1 cellular context compared by ENCODE assay signal in the genomic region with DNA sequence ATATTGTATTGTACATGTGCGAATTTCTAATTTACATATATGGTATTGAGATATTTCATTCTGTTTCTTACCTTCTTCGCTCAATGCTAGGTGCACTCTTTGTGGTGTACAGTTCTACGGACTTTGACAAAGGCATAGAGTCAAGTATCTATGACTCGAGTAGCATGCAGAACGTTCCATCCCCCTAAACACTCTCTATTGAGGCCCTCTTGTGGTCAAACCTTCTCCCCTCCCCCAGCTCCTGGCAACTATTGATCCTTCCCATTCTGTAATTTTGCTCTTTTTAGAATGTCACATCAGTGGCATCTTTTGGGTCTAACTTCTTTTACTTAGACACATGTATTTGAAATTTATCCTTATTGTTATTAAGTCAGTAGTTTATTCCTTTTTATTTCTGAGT.
TF ChIP-seq lines count a peak whose summit lies in the region.

No MANE protein-coding gene starts in this region.

TF ChIP-seq in K562, 482 proteins besides CTCF, POLR2A, EP300 and RAD21:
- TF ChIP-seq GABPA (tag; conservative IDR thresholded peaks at IDR 0.05; ENCODE audit: low read depth) (no peak), HIVEP1 (CRISPR knock-in tag; IDR thresholded peaks at IDR 0.05) (no peak), ZC3H8 (IDR thresholded peaks at IDR 0.05) (no peak), TCFL5 (CRISPR knock-in tag; conservative IDR thresholded peaks at IDR 0.05) (no peak), E2F3 (CRISPR knock-in tag; IDR thresholded peaks at IDR 0.05) (no peak), CBX1 (IDR thresholded peaks at IDR 0.05; ENCODE audit: low read depth) (no peak), FIP1L1 (IDR thresholded peaks at IDR 0.05; ENCODE audit: low read depth, low read length, poor library complexity, severe bottlenecking) (no peak), SP2 (IDR thresholded peaks at IDR 0.05; ENCODE audit: extremely low read depth, low read depth, low read length, poor library complexity, severe bottlenecking) (no peak), XRCC3 (IDR thresholded peaks at IDR 0.05) (no peak), SMAD2 (IDR thresholded peaks at IDR 0.05; ENCODE audit: low read depth, low read length) (no peak)
- TF ChIP-seq, protein P1, sequence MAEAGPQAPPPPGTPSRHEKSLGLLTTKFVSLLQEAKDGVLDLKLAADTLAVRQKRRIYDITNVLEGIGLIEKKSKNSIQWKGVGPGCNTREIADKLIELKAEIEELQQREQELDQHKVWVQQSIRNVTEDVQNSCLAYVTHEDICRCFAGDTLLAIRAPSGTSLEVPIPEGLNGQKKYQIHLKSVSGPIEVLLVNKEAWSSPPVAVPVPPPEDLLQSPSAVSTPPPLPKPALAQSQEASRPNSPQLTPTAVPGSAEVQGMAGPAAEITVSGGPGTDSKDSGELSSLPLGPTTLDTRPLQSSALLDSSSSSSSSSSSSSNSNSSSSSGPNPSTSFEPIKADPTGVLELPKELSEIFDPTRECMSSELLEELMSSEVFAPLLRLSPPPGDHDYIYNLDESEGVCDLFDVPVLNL (CRISPR knock-in tag; IDR thresholded peaks at IDR 0.05; ENCODE audit: low read depth) = no peak
- TF ChIP-seq, protein P2, sequence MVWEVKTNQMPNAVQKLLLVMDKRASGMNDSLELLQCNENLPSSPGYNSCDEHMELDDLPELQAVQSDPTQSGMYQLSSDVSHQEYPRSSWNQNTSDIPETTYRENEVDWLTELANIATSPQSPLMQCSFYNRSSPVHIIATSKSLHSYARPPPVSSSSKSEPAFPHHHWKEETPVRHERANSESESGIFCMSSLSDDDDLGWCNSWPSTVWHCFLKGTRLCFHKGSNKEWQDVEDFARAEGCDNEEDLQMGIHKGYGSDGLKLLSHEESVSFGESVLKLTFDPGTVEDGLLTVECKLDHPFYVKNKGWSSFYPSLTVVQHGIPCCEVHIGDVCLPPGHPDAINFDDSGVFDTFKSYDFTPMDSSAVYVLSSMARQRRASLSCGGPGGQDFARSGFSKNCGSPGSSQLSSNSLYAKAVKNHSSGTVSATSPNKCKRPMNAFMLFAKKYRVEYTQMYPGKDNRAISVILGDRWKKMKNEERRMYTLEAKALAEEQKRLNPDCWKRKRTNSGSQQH (CRISPR knock-in tag; IDR thresholded peaks at IDR 0.05) = no peak
